In genomic region chr17:73802871-73803270, GRCh38 we compare ENCODE assay signal across 3 cellular contexts.
A peak's percentile ranks its signal among the peaks of the same experiment; 100 is the strongest.
TF ChIP-seq lines count a peak whose summit lies in the region.

No MANE protein-coding gene starts in this region.

TF ChIP-seq in SK-N-SH treated with all-trans-retinoic acid at 6 μM for 48 hours, 23 proteins besides CTCF, POLR2A, EP300 and RAD21:
- TF ChIP-seq, protein P1, sequence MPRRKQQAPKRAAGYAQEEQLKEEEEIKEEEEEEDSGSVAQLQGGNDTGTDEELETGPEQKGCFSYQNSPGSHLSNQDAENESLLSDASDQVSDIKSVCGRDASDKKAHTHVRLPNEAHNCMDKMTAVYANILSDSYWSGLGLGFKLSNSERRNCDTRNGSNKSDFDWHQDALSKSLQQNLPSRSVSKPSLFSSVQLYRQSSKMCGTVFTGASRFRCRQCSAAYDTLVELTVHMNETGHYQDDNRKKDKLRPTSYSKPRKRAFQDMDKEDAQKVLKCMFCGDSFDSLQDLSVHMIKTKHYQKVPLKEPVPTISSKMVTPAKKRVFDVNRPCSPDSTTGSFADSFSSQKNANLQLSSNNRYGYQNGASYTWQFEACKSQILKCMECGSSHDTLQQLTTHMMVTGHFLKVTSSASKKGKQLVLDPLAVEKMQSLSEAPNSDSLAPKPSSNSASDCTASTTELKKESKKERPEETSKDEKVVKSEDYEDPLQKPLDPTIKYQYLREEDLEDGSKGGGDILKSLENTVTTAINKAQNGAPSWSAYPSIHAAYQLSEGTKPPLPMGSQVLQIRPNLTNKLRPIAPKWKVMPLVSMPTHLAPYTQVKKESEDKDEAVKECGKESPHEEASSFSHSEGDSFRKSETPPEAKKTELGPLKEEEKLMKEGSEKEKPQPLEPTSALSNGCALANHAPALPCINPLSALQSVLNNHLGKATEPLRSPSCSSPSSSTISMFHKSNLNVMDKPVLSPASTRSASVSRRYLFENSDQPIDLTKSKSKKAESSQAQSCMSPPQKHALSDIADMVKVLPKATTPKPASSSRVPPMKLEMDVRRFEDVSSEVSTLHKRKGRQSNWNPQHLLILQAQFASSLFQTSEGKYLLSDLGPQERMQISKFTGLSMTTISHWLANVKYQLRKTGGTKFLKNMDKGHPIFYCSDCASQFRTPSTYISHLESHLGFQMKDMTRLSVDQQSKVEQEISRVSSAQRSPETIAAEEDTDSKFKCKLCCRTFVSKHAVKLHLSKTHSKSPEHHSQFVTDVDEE (CRISPR knock-in tag; IDR thresholded peaks at IDR 0.05) = no peak
- TF ChIP-seq, protein P2, sequence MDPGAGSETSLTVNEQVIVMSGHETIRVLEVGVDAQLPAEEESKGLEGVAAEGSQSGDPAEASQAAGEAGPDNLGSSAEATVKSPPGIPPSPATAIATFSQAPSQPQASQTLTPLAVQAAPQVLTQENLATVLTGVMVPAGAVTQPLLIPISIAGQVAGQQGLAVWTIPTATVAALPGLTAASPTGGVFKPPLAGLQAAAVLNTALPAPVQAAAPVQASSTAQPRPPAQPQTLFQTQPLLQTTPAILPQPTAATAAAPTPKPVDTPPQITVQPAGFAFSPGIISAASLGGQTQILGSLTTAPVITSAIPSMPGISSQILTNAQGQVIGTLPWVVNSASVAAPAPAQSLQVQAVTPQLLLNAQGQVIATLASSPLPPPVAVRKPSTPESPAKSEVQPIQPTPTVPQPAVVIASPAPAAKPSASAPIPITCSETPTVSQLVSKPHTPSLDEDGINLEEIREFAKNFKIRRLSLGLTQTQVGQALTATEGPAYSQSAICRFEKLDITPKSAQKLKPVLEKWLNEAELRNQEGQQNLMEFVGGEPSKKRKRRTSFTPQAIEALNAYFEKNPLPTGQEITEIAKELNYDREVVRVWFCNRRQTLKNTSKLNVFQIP (CRISPR knock-in tag; IDR thresholded peaks at IDR 0.05; ENCODE audit: borderline replicate concordance, low read depth) = no peak
- no peak for TF ChIP-seq ZFP3 (CRISPR knock-in tag; IDR thresholded peaks at IDR 0.05)
- TF ChIP-seq ESRRG (CRISPR knock-in tag; IDR thresholded peaks at IDR 0.05) = no peak
- no peak for TF ChIP-seq PPARA (CRISPR knock-in tag; IDR thresholded peaks at IDR 0.05; ENCODE audit: borderline replicate concordance)
- no peak for TF ChIP-seq RARB (CRISPR knock-in tag; IDR thresholded peaks at IDR 0.05)
- no peak for TF ChIP-seq ARNTL (CRISPR knock-in tag; IDR thresholded peaks at IDR 0.05; ENCODE audit: borderline replicate concordance, low read depth)
- peak; percentile 94 for TF ChIP-seq ZNF565 (CRISPR knock-in tag; conservative IDR thresholded peaks at IDR 0.05; ENCODE audit: low read depth)
- TF ChIP-seq ISL1 (CRISPR knock-in tag; IDR thresholded peaks at IDR 0.05) = no peak
TF ChIP-seq in SK-N-SH treated with all-trans-retinoic acid at 6 μM for 48 hours: peak in this region for 1.

TF ChIP-seq in SK-N-SH, 30 proteins besides CTCF, POLR2A, EP300 and RAD21 (continued from another document):
- TF ChIP-seq YY1 (IDR thresholded peaks at IDR 0.05; ENCODE audit: low read depth) (no peak), NRF1 (IDR thresholded peaks at IDR 0.05; ENCODE audit: low read depth, low read length) (no peak), EZH2phosphoT487 (IDR thresholded peaks at IDR 0.05; ENCODE audit: borderline replicate concordance, low read depth) (no peak), USF1 (IDR thresholded peaks at IDR 0.05; ENCODE audit: borderline replicate concordance, low read depth) (no peak), FOSL2 (IDR thresholded peaks at IDR 0.05; ENCODE audit: borderline replicate concordance, low read depth) (no peak), CHD2 (IDR thresholded peaks at IDR 0.05; ENCODE audit: low read length, partially characterized antibody) (no peak), MEF2A (IDR thresholded peaks at IDR 0.05; ENCODE audit: borderline replicate concordance, low read depth) (no peak), TAF1 (IDR thresholded peaks at IDR 0.05; ENCODE audit: borderline replicate concordance, low read depth, low read length) (no peak), NFIC (IDR thresholded peaks at IDR 0.05; ENCODE audit: borderline replicate concordance) (no peak), GABPA (IDR thresholded peaks at IDR 0.05; ENCODE audit: low read depth) (no peak)
- TF ChIP-seq, protein P3, sequence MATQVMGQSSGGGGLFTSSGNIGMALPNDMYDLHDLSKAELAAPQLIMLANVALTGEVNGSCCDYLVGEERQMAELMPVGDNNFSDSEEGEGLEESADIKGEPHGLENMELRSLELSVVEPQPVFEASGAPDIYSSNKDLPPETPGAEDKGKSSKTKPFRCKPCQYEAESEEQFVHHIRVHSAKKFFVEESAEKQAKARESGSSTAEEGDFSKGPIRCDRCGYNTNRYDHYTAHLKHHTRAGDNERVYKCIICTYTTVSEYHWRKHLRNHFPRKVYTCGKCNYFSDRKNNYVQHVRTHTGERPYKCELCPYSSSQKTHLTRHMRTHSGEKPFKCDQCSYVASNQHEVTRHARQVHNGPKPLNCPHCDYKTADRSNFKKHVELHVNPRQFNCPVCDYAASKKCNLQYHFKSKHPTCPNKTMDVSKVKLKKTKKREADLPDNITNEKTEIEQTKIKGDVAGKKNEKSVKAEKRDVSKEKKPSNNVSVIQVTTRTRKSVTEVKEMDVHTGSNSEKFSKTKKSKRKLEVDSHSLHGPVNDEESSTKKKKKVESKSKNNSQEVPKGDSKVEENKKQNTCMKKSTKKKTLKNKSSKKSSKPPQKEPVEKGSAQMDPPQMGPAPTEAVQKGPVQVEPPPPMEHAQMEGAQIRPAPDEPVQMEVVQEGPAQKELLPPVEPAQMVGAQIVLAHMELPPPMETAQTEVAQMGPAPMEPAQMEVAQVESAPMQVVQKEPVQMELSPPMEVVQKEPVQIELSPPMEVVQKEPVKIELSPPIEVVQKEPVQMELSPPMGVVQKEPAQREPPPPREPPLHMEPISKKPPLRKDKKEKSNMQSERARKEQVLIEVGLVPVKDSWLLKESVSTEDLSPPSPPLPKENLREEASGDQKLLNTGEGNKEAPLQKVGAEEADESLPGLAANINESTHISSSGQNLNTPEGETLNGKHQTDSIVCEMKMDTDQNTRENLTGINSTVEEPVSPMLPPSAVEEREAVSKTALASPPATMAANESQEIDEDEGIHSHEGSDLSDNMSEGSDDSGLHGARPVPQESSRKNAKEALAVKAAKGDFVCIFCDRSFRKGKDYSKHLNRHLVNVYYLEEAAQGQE (IDR thresholded peaks at IDR 0.05; ENCODE audit: low read depth, low read length) = no peak
- TF ChIP-seq, protein P4, sequence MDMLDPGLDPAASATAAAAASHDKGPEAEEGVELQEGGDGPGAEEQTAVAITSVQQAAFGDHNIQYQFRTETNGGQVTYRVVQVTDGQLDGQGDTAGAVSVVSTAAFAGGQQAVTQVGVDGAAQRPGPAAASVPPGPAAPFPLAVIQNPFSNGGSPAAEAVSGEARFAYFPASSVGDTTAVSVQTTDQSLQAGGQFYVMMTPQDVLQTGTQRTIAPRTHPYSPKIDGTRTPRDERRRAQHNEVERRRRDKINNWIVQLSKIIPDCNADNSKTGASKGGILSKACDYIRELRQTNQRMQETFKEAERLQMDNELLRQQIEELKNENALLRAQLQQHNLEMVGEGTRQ (IDR thresholded peaks at IDR 0.05; ENCODE audit: borderline replicate concordance, low read depth, low read length) = no peak
TF ChIP-seq in SK-N-SH: peak in this region for 0.

TF ChIP-seq in A549, 52 proteins besides CTCF, POLR2A, EP300 and RAD21 (continued from another document):
- no peak for TF ChIP-seq FOSL2 (IDR thresholded peaks at IDR 0.05)
- TF ChIP-seq FOSL2 (CRISPR knock-in tag; IDR thresholded peaks at IDR 0.05) = no peak
- no peak for TF ChIP-seq ZFP36 (IDR thresholded peaks at IDR 0.05; ENCODE audit: borderline replicate concordance, partially characterized antibody)
- no peak for TF ChIP-seq KDM1A (IDR thresholded peaks at IDR 0.05; ENCODE audit: low read depth)
- no peak for TF ChIP-seq ZNF302 (CRISPR knock-in tag; IDR thresholded peaks at IDR 0.05)
- TF ChIP-seq KDM5A (IDR thresholded peaks at IDR 0.05) = no peak
- TF ChIP-seq HOXA7 (CRISPR knock-in tag; IDR thresholded peaks at IDR 0.05) = no peak
- TF ChIP-seq TP53 (CRISPR knock-in tag; IDR thresholded peaks at IDR 0.05) = no peak
- TF ChIP-seq FOSB (CRISPR knock-in tag; IDR thresholded peaks at IDR 0.05) = no peak
- TF ChIP-seq SMC3 (IDR thresholded peaks at IDR 0.05) = no peak
- TF ChIP-seq, protein P5, sequence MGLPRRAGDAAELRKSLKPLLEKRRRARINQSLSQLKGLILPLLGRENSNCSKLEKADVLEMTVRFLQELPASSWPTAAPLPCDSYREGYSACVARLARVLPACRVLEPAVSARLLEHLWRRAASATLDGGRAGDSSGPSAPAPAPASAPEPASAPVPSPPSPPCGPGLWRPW (IDR thresholded peaks at IDR 0.05) = no peak
